8 cellular contexts compared by ENCODE assay signal in genomic region chr6:69867075-69867911, GRCh38. TPM values are rescaled to one million over a fixed set of nuclear protein-coding genes. Genes with fewer than 3 reads are reported as not detected.
DNase-seq lines count a peak whose midpoint lies in the region; ATAC-seq and TF ChIP-seq lines count a peak whose summit lies in the region.

No MANE protein-coding gene starts in this region.

- H3K9me3 ChIP-seq in A673 (ENCODE audit: low read depth, low read length, poor library complexity, severe bottlenecking) (no peaks in the 10 kb centered on the region), esophagus squamous epithelium (no peaks in the 10 kb centered on the region), stomach smooth muscle (ENCODE audit: control insufficient read depth in 2 of 2, low read length in 2 of 2) (no peaks in the 10 kb centered on the region)

- peak overlapping the region; percentile 78 to 89 (median 89) for H3K4me3 Mint-ChIP-seq in nephron

- no peaks in the 10 kb centered on the region for H3K36me3 Mint-ChIP-seq in nephron (ENCODE audit: low read depth)

- 0 out of 2 replicates have a peak, but pooled peaks have one; percentile 30 for TF ChIP-seq CTCF in A673 (conservative IDR thresholded peaks at IDR 0.05; ENCODE audit: low read depth, low read length)
- TF ChIP-seq CTCF in esophagus squamous epithelium (IDR thresholded peaks at IDR 0.05) = peak in 1 of 6 experiments; percentile 25
- peak; percentile 11 to 40 (median 15) for TF ChIP-seq CTCF in nephron (IDR thresholded peaks at IDR 0.05; ENCODE audit: unreplicated experiment in 3 of 3)

- peak overlapping the region; percentile 54 to 60 for H3K9ac ChIP-seq in stomach smooth muscle (ENCODE audit: low read length in 2 of 2)

- POLR2A ChIA-PET in A673 (lab: Charles Lee; ENCODE audit: low non-redundant PET) = no interaction called here

- ATAC-seq in GM18520 (IDR thresholded peaks at IDR 0.05; ENCODE audit: unreplicated experiment) (peak; percentile 53), HG03060 (IDR thresholded peaks at IDR 0.05; ENCODE audit: low read depth, unreplicated experiment) (peak; percentile 36)

- H3K27ac ChIP-seq in A673 (ENCODE audit: low read depth, low read length, poor library complexity, severe bottlenecking) = peak overlapping the region; percentile 69
- H3K27ac ChIP-seq in esophagus squamous epithelium = peak overlapping the region in 3 of 4 donors; percentile 35 to 59 (median 44)
- H3K27ac ChIP-seq in stomach smooth muscle (ENCODE audit: low read length) = no peak overlapping the region

- H3K4me3 ChIP-seq in A673 (ENCODE audit: low read depth, low read length, poor library complexity, severe bottlenecking) = peak overlapping the region; percentile 60
- peak overlapping the region; percentile 47 to 77 (median 54) for H3K4me3 ChIP-seq in esophagus squamous epithelium
- H3K4me3 ChIP-seq in stomach smooth muscle (ENCODE audit: low read length in 2 of 2) = peak overlapping the region; percentile 63 to 81

- H3K27me3 ChIP-seq in A673 (replicated peaks; ENCODE audit: insufficient read depth, low read depth, low read length, poor library complexity) (no peaks in the 10 kb centered on the region), esophagus squamous epithelium (peaks cover 0 to 43% (median 0%) of the 10 kb centered on the region in 4 donors), stomach smooth muscle (ENCODE audit: control insufficient read depth in 1 of 2, insufficient read depth in 2 of 2, low read length in 2 of 2) (peaks cover 0 to 2% of the 10 kb centered on the region in 2 donors)

- H3K36me3 ChIP-seq in A673 (ENCODE audit: insufficient read depth, low read length, poor library complexity, severe bottlenecking) (no peaks in the 10 kb centered on the region), esophagus squamous epithelium (no peaks in the 10 kb centered on the region), stomach smooth muscle (ENCODE audit: control insufficient read depth in 2 of 2, insufficient read depth in 2 of 2, low read length in 2 of 2) (no peaks in the 10 kb centered on the region)

- CTCF ChIA-PET in A673 (lab: Charles Lee) = interaction anchor here (0.6 kb wide), 1 partner anchor 703 kb away, joined by 3 read pairs; no protein-coding TSS in a partner anchor

- H3K27me3 Mint-ChIP-seq in nephron (ENCODE audit: low read depth) = peaks cover 64% of the 10 kb centered on the region

- peaks cover 13% of the 10 kb centered on the region for H3K4me1 ChIP-seq in A673 (ENCODE audit: insufficient read depth, low read length, poor library complexity, severe bottlenecking)
- H3K4me1 ChIP-seq in esophagus squamous epithelium = peaks cover 7 to 29% (median 10%) of the 10 kb centered on the region in 3 donors
- peaks cover 3% of the 10 kb centered on the region for H3K4me1 ChIP-seq in stomach smooth muscle (ENCODE audit: control insufficient read depth, insufficient read depth, low read length)

- DNase-seq in A673 (ENCODE audit: low spot score) (peak; percentile 78), NCI-H748 treated with DMSO at 0.1 percent for 48 hours (lab: John Stamatoyannopoulos, UW) (peak; percentile 43), activated T-cell treated with anti-CD3 and anti-CD28 coated beads for 24 hours (ENCODE audit: low read depth) (peak; percentile 49), esophagus squamous epithelium (lab: John Stamatoyannopoulos, UW) (no peak)

- 1 to 5% methylated on average over 9 to 17 of the region's 82 CpGs for WGBS in esophagus squamous epithelium, 2 donors

- no peaks in the 10 kb centered on the region for H3K9me3 Mint-ChIP-seq in nephron

- peaks cover 34% of the 10 kb centered on the region for H3K4me1 Mint-ChIP-seq in nephron

- no TSS peak for BruUV-seq in A673 (replicated peaks; lab: Mats Ljungman, UMichigan)

- intact Hi-C loops in A673 (cut with micrococcal nuclease; ENCODE audit: unreplicated experiment) (no loop called here), esophagus squamous epithelium (cut with DNase I) (no loop called here)

- TF ChIP-seq POLR2A in esophagus squamous epithelium (IDR thresholded peaks at IDR 0.05) = peak in 1 of 4 donors; percentile 8

- H3K27ac Mint-ChIP-seq in nephron = peak overlapping the region in 2 of 3 experiments; percentile 3 to 42

RNA-seq across cellular contexts. Expression of gene COL19A1, which starts 0.9 kb away (rescaled TPM):
- total RNA-seq in A673 (2021) = 0.31 and 0.37 TPM in 2 replicates
- under 1 TPM in 1 of 4 donors, not detected in 3; 0.19 TPM for total RNA-seq in esophagus squamous epithelium
